Comparison of ENCODE assay signal across 8 cellular contexts in the genomic region with DNA sequence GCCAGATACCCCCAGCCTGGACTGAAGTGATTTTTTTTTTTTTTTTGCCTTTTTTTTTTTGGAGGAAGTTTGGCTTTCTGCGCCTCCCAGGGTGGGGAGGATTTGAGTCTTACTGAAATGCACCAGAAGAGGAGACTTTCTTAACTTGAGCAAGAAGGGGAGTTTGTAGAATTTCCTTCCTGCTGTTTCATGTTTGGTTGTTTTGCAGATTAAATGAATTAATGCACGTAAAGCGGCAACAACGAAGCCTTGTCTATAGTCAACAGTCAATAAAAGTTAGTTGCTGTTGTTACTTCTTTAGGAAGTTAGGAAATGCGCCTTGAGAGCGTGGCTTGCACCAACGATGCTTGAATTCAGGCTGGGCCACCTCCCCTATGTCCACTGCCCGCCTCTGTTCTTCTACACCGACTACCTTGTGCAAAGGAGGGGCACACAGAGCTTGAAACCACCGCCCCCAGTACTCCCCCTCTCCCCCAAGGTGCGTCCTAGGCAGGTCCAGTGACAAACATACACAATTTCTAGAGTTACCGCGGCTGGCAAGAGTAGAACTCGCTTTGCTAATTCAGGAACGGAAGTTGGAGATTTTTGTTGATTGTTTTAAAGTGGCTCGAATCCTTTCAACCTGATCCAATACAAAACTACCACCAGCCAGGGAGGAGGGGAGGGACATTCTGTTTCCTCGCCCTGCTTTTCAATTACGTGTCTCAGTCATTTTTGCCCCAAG. TPM values are rescaled to one million over a fixed set of nuclear protein-coding genes. Genes with fewer than 3 reads are reported as not detected.
A peak's percentile ranks its signal among the peaks of the same experiment; 100 is the strongest.
DNase-seq lines count a peak whose midpoint lies in the region; ATAC-seq and TF ChIP-seq lines count a peak whose summit lies in the region.

No MANE protein-coding gene starts in this region.

- DNase-seq in H7 (peak; percentile 22), astrocyte of the spinal cord (ENCODE audit: low read depth, low spot score) (peak; percentile 6), left kidney (ENCODE audit: low read depth, low spot score) (peak; percentile 55), AG20443 (ENCODE audit: low spot score) (no peak), head of caudate nucleus (no peak)
- DNase-seq in stimulated activated naive B cell treated with anti-CD40 and anti-IgM and Interleukin-4, amounts not matched to agents 10 μg/mL and 1 μg/mL and 100 μg/mL, for 72 hours, result no peak

- H3K9me3 Mint-ChIP-seq in stimulated activated naive B cell treated with anti-CD40 and anti-IgM and Interleukin-4, amounts not matched to agents 10 μg/mL and 1 μg/mL and 100 μg/mL, for 72 hours, result no peaks in the 10 kb centered on the region

- H3K4me3 ChIP-seq in ACC112 (ENCODE audit: low read depth, low read length) (peak overlapping the region; percentile 72), H7 (ENCODE audit: insufficient read depth, low read depth, low read length) (peak overlapping the region; percentile 38; the same call in 1 of the 2 replicates), astrocyte of the spinal cord (ENCODE audit: low read depth, low read length) (no peak overlapping the region)

- in situ Hi-C loops in astrocyte of the spinal cord (cut with HindIII; ENCODE audit: low sequenced_read_pairs), result no loop called here

- peaks cover 45% of the 10 kb centered on the region for H3K27me3 ChIP-seq in ACC112 (ENCODE audit: insufficient read depth, low read length)
- peaks cover 54% of the 10 kb centered on the region for H3K27me3 ChIP-seq in H7 (ENCODE audit: control insufficient read depth, insufficient read depth, low read length)

- H3K27me3 Mint-ChIP-seq in stimulated activated naive B cell treated with anti-CD40 and anti-IgM and Interleukin-4, amounts not matched to agents 10 μg/mL and 1 μg/mL and 100 μg/mL, for 72 hours, result peaks cover 50 to 57% of the 10 kb centered on the region in 2 donors

- H3K27ac Mint-ChIP-seq in stimulated activated naive B cell treated with anti-CD40 and anti-IgM and Interleukin-4, amounts not matched to agents 10 μg/mL and 1 μg/mL and 100 μg/mL, for 72 hours, result no peak overlapping the region

- peaks cover 15 to 19% of the 10 kb centered on the region in 2 donors for H3K4me1 Mint-ChIP-seq in stimulated activated naive B cell treated with anti-CD40 and anti-IgM and Interleukin-4, amounts not matched to agents 10 μg/mL and 1 μg/mL and 100 μg/mL, for 72 hours

- peak overlapping the region in 1 of 2 donors; percentile 28 for H3K4me3 Mint-ChIP-seq in stimulated activated naive B cell treated with anti-CD40 and anti-IgM and Interleukin-4, amounts not matched to agents 10 μg/mL and 1 μg/mL and 100 μg/mL, for 72 hours

- no peaks in the 10 kb centered on the region for H3K36me3 ChIP-seq in ACC112 (ENCODE audit: insufficient read depth, low read length)
- no peaks in the 10 kb centered on the region for H3K36me3 ChIP-seq in H7 (replicated peaks; ENCODE audit: control insufficient read depth, insufficient read depth, low read length)

- H3K36me3 Mint-ChIP-seq in stimulated activated naive B cell treated with anti-CD40 and anti-IgM and Interleukin-4, amounts not matched to agents 10 μg/mL and 1 μg/mL and 100 μg/mL, for 72 hours, result no peaks in the 10 kb centered on the region

- intact Hi-C loops in head of caudate nucleus (cut with DNase I), result no loop called here

- ATAC-seq in stimulated activated naive B cell treated with anti-CD40 and anti-IgM and Interleukin-4, amounts not matched to agents 10 μg/mL and 1 μg/mL and 100 μg/mL, for 72 hours (replicated peaks), result no peak
- no peak for ATAC-seq in GM19328 (IDR thresholded peaks at IDR 0.05; ENCODE audit: unreplicated experiment)

- H3K4me1 ChIP-seq in ACC112 (ENCODE audit: control insufficient read depth, insufficient read depth, low read length, unreplicated experiment), result peaks cover 14% of the 10 kb centered on the region

- H3K27ac ChIP-seq in ACC112 (ENCODE audit: low read depth, low read length), result no peak overlapping the region

- H3K79me2 ChIP-seq in ACC112 (ENCODE audit: control insufficient read depth, insufficient read depth, low read length, unreplicated experiment), result no peaks in the 10 kb centered on the region

- peak overlapping the region; percentile 49 for H2AFZ ChIP-seq in ACC112 (ENCODE audit: low read length, unreplicated experiment)

- TF ChIP-seq CTCF in astrocyte of the spinal cord (IDR thresholded peaks at IDR 0.05; ENCODE audit: low read depth, low read length), result no peak

RNA-seq across cellular contexts. Expression of a gene that starts 0.8 kb away (rescaled TPM):
- total RNA-seq in H7 (2014; rRNA removed; shearing (Covaris generic)), result 0.03 and 0.74 TPM in 2 replicates

RNA-seq across cellular contexts. Expression of a gene that starts 33.3 kb away (rescaled TPM):
- 64.5 and 111 TPM in 2 replicates for total RNA-seq in H7 (2014; rRNA removed; shearing (Covaris generic))

Comparison
In these comparisons a context has a peak if more than half of its experiments do, and no peak if none do; other contexts are left out.
1. DNase-seq: peak in H7 (single experiment), astrocyte of the spinal cord (single experiment) and left kidney (single experiment); none in AG20443 (single experiment), stimulated activated naive B cell treated with anti-CD40 and anti-IgM and Interleukin-4, amounts not matched to agents 10 μg/mL and 1 μg/mL and 100 μg/mL, for 72 hours (single experiment) and head of caudate nucleus (0 of 42).